8 cellular contexts compared by ENCODE assay signal in genomic region chr1:92485374-92486250, GRCh38. TPM values are rescaled to one million over a fixed set of nuclear protein-coding genes. Genes with fewer than 3 reads are reported as not detected.
DNase-seq lines count a peak whose midpoint lies in the region; ATAC-seq, FAIRE-seq and TF ChIP-seq lines count a peak whose summit lies in the region.

No MANE protein-coding gene starts in this region.

- H3K4me3 ChIP-seq in astrocyte of the spinal cord (ENCODE audit: low read depth, low read length), result peak overlapping the region; percentile 40

- in situ Hi-C loops in astrocyte of the spinal cord (cut with HindIII; ENCODE audit: low sequenced_read_pairs), result no loop called here

- DNase-seq in H4 (ENCODE audit: low spot score) (peak; percentile 10), M059J (ENCODE audit: low read depth) (peak; percentile 50), T-helper 22 cell (ENCODE audit: low read depth) (peak; percentile 32), astrocyte of the spinal cord (ENCODE audit: low read depth, low spot score) (peak; percentile 35), left colon (peak; percentile 62 to 81), RCC 7860 (ENCODE audit: low spot score) (no peak)
- peak; percentile 73 to 89 (median 76) for DNase-seq in stimulated activated CD4-positive, alpha-beta T cell treated with anti-CD3 and anti-CD28 coated beads, TNF-alpha, amount 100 ng/mL, for 24 hours (ENCODE audit: low read depth in 3 of 3)

- TF ChIP-seq POLR2A in GM10847 (IDR thresholded peaks at IDR 0.05; ENCODE audit: extremely low read depth, insufficient read length), result peak; percentile 9

- intact Hi-C loops in left colon (cut with DNase I, micrococcal nuclease), result no loop called here

- ATAC-seq in left colon, result peak; percentile 67

- FAIRE-seq in RCC 7860 (lab: Jason Lieb, UNC), result no peak

- TF ChIP-seq CTCF in astrocyte of the spinal cord (IDR thresholded peaks at IDR 0.05; ENCODE audit: low read depth, low read length), result peak; percentile 46

RNA-seq across cellular contexts. Expression of gene GFI1, which starts 1.1 kb away (rescaled TPM):
- total RNA-seq in H4 (2014; rRNA removed; shearing (Covaris generic)), result 0.17 and 0.80 TPM in 2 replicates
- 2.0 and 2.3 TPM in 2 replicates for total RNA-seq in M059J (2014; rRNA removed; shearing (Covaris generic))
- 1 to 10 TPM; 8.2 to 9.2 TPM for total RNA-seq in left colon
